In genomic region chr19:16144216-16144581, GRCh38 we compare ENCODE assay signal across 12 cellular contexts. TPM values are rescaled to one million over a fixed set of nuclear protein-coding genes. Genes with fewer than 3 reads are reported as not detected.
DNase-seq lines count a peak whose midpoint lies in the region; ATAC-seq, FAIRE-seq and TF ChIP-seq lines count a peak whose summit lies in the region.
"Had no signal": no experiment of that assay in that cellular context is flagged by ENCODE, and none has a peak within 500 bp of the region (broad histone marks: within the 10 kb centered on the region; RNA-seq: fewer than 3 reads in every experiment).

No MANE protein-coding gene starts in this region.

- peaks cover 39 to 62% (median 52%) of the 10 kb centered on the region in 3 donors for H3K4me1 Mint-ChIP-seq in CD8-positive, alpha-beta memory T cell
- peaks cover 49% of the 10 kb centered on the region for H3K4me1 Mint-ChIP-seq in activated naive CD8-positive, alpha-beta T cell treated with anti-CD3 and anti-CD28 coated beads, Interleukin-2, amount 10 ng/mL, durations not matched to agents 7 days and 5 days
- H3K4me1 Mint-ChIP-seq in natural killer cell treated with Interleukin-12 subunit alpha and Interleukin-12 subunit beta and Interleukin-15 and Interleukin-18, amount 100 ng/mL, for 72 hours (ENCODE audit: low read depth in 2 of 2), result peaks cover 51 to 63% of the 10 kb centered on the region in 2 donors
- H3K4me1 Mint-ChIP-seq: brain had no signal

- H2AFZ ChIP-seq in KMS-11 (ENCODE audit: low read depth), result peak overlapping the region; percentile 57; the same call in 1 of the 2 replicates

- CTCF ChIA-PET in CD8-positive, alpha-beta memory T cell (lab: Charles Lee), result interaction anchor here (0.7 to 1.5 kb wide), 7 partner anchors 12 to 102 kb away, joined by 3 to 10 read pairs (median 3); partner anchors contain the start of gene TPM4

- peak; percentile 13 for ATAC-seq in activated naive CD8-positive, alpha-beta T cell treated with anti-CD3 and anti-CD28 coated beads, Interleukin-2, amount 10 ng/mL, durations not matched to agents 7 days and 5 days (ENCODE audit: low read depth)
- ATAC-seq in natural killer cell treated with Interleukin-12 subunit alpha and Interleukin-12 subunit beta and Interleukin-15 and Interleukin-18, amount 100 ng/mL, for 72 hours, result no peak
- ATAC-seq in HG02884 (IDR thresholded peaks at IDR 0.05; ENCODE audit: unreplicated experiment), result no peak
- no peak for ATAC-seq in HG03354 (IDR thresholded peaks at IDR 0.05; ENCODE audit: poor library complexity, severe bottlenecking, unreplicated experiment)

- no peaks in the 10 kb centered on the region for H3K79me2 ChIP-seq in KMS-11 (ENCODE audit: insufficient read depth, low read depth)

- H3K27ac ChIP-seq in CD8-positive, alpha-beta memory T cell (ENCODE audit: low read depth, low read length), result peak overlapping the region; percentile 78
- no peak overlapping the region for H3K27ac ChIP-seq in KMS-11

- H3K27me3 Mint-ChIP-seq in CD8-positive, alpha-beta memory T cell, result no peaks in the 10 kb centered on the region
- H3K27me3 Mint-ChIP-seq in activated naive CD8-positive, alpha-beta T cell treated with anti-CD3 and anti-CD28 coated beads, Interleukin-2, amount 10 ng/mL, durations not matched to agents 7 days and 5 days, result no peaks in the 10 kb centered on the region
- H3K27me3 Mint-ChIP-seq in natural killer cell treated with Interleukin-12 subunit alpha and Interleukin-12 subunit beta and Interleukin-15 and Interleukin-18, amount 100 ng/mL, for 72 hours, result no peaks in the 10 kb centered on the region

- H3K36me3 Mint-ChIP-seq in CD8-positive, alpha-beta memory T cell, result peaks cover 0 to 14% (median 2%) of the 10 kb centered on the region in 3 donors
- peaks cover 22% of the 10 kb centered on the region for H3K36me3 Mint-ChIP-seq in activated naive CD8-positive, alpha-beta T cell treated with anti-CD3 and anti-CD28 coated beads, Interleukin-2, amount 10 ng/mL, durations not matched to agents 7 days and 5 days
- peaks cover 21% of the 10 kb centered on the region for H3K36me3 Mint-ChIP-seq in natural killer cell treated with Interleukin-12 subunit alpha and Interleukin-12 subunit beta and Interleukin-15 and Interleukin-18, amount 100 ng/mL, for 72 hours
- H3K36me3 Mint-ChIP-seq: brain had no signal

- POLR2A ChIA-PET in CD8-positive, alpha-beta memory T cell (lab: Charles Lee), result interaction anchor here (0.6 to 2.0 kb wide), 5 partner anchors 22 to 227 kb away, joined by 3 to 9 read pairs (median 3); no protein-coding TSS in a partner anchor
- POLR2A ChIA-PET in activated naive CD8-positive, alpha-beta T cell treated with anti-CD3 and anti-CD28 coated beads, Interleukin-2, amount 10 ng/mL, durations not matched to agents 7 days and 5 days (lab: Charles Lee), result interaction anchor here (0.6 to 3.7 kb wide), 31 partner anchors 9 to 1018 kb away, joined by 3 to 65 read pairs (median 7); partner anchors contain the start of genes AP1M1, FAM32A, RAB8A and TPM4

- no peak for DNase-seq in CD8-positive, alpha-beta memory T cell
- DNase-seq in activated naive CD8-positive, alpha-beta T cell treated with anti-CD3 and anti-CD28 coated beads, Interleukin-2, amount 10 ng/mL, durations not matched to agents 7 days and 5 days, result no peak
- no peak for DNase-seq in natural killer cell treated with Interleukin-12 subunit alpha and Interleukin-12 subunit beta and Interleukin-15 and Interleukin-18, amount 100 ng/mL, for 72 hours (ENCODE audit: low spot score)
- DNase-seq in frontal cortex (ENCODE audit: low spot score in 2 of 2) (no peak), KG1 (lab: John Stamatoyannopoulos, UW) (no peak)
- DNase-seq: DMS 273 treated with DMSO at 0.1 percent for 48 hours had no signal

- peaks cover 7% of the 10 kb centered on the region for H3K36me3 ChIP-seq in CD8-positive, alpha-beta memory T cell (ENCODE audit: insufficient read depth, low read length)
- H3K36me3 ChIP-seq in KMS-11 (ENCODE audit: insufficient read depth), result no peaks in the 10 kb centered on the region

- H4K20me1 ChIP-seq in KMS-11 (ENCODE audit: insufficient read depth), result no peaks in the 10 kb centered on the region

- no peak for FAIRE-seq in frontal cortex (lab: Jason Lieb, UNC)

- peak overlapping the region; percentile 90 to 97 (median 93) for H3K4me3 Mint-ChIP-seq in CD8-positive, alpha-beta memory T cell
- peak overlapping the region; percentile 99 for H3K4me3 Mint-ChIP-seq in activated naive CD8-positive, alpha-beta T cell treated with anti-CD3 and anti-CD28 coated beads, Interleukin-2, amount 10 ng/mL, durations not matched to agents 7 days and 5 days
- H3K4me3 Mint-ChIP-seq in natural killer cell treated with Interleukin-12 subunit alpha and Interleukin-12 subunit beta and Interleukin-15 and Interleukin-18, amount 100 ng/mL, for 72 hours, result peak overlapping the region; percentile 100

- peak overlapping the region; percentile 82 to 98 (median 96) for H3K27ac Mint-ChIP-seq in CD8-positive, alpha-beta memory T cell
- peak overlapping the region; percentile 100 for H3K27ac Mint-ChIP-seq in activated naive CD8-positive, alpha-beta T cell treated with anti-CD3 and anti-CD28 coated beads, Interleukin-2, amount 10 ng/mL, durations not matched to agents 7 days and 5 days
- peak overlapping the region; percentile 92 to 98 for H3K27ac Mint-ChIP-seq in natural killer cell treated with Interleukin-12 subunit alpha and Interleukin-12 subunit beta and Interleukin-15 and Interleukin-18, amount 100 ng/mL, for 72 hours
- H3K27ac Mint-ChIP-seq: brain had no signal

- peak overlapping the region; percentile 90 for H3K4me3 ChIP-seq in CD8-positive, alpha-beta memory T cell (ENCODE audit: low read length)
- no peak overlapping the region for H3K4me3 ChIP-seq in KMS-11 (IDR thresholded peaks at IDR 0.05; ENCODE audit: insufficient read depth, low read depth, low read length)

- TF ChIP-seq CTCF in KMS-11 (conservative IDR thresholded peaks at IDR 0.05; ENCODE audit: low read depth, low read length), result no peak

- peak overlapping the region; percentile 62; the same call in 1 of the 2 replicates for H3K4me2 ChIP-seq in KMS-11

- no peaks in the 10 kb centered on the region for H3K9me3 ChIP-seq in CD8-positive, alpha-beta memory T cell (ENCODE audit: low read length)

- H3K9me3 Mint-ChIP-seq in CD8-positive, alpha-beta memory T cell, result no peaks in the 10 kb centered on the region
- H3K9me3 Mint-ChIP-seq in activated naive CD8-positive, alpha-beta T cell treated with anti-CD3 and anti-CD28 coated beads, Interleukin-2, amount 10 ng/mL, durations not matched to agents 7 days and 5 days, result no peaks in the 10 kb centered on the region
- no peaks in the 10 kb centered on the region for H3K9me3 Mint-ChIP-seq in natural killer cell treated with Interleukin-12 subunit alpha and Interleukin-12 subunit beta and Interleukin-15 and Interleukin-18, amount 100 ng/mL, for 72 hours
- H3K9me3 Mint-ChIP-seq: brain had no signal

- no peak overlapping the region; the same call in 1 of the 2 replicates for H3K9ac ChIP-seq in KMS-11

- peaks cover 28% of the 10 kb centered on the region for H3K4me1 ChIP-seq in CD8-positive, alpha-beta memory T cell (ENCODE audit: insufficient read depth, low read length)
- H3K4me1 ChIP-seq in KMS-11 (ENCODE audit: low read depth, poor library complexity, severe bottlenecking), result peaks cover 6% of the 10 kb centered on the region

- H3K27me3 ChIP-seq in CD8-positive, alpha-beta memory T cell (ENCODE audit: insufficient read depth, low read length, poor library complexity, severe bottlenecking), result no peaks in the 10 kb centered on the region
- no peaks in the 10 kb centered on the region for H3K27me3 ChIP-seq in KMS-11 (ENCODE audit: insufficient read depth, low read depth)

RNA-seq across cellular contexts. Expression of gene HSH2D, which starts 0.7 kb away (rescaled TPM):
- 1 to 10 TPM; 8.6 to 9.3 TPM for total RNA-seq in CD8-positive, alpha-beta memory T cell
- 12.8 TPM for polyA plus RNA-seq in CD8-positive, alpha-beta memory T cell
- total RNA-seq in activated naive CD8-positive, alpha-beta T cell treated with anti-CD3 and anti-CD28 coated beads, Interleukin-2, amount 10 ng/mL, durations not matched to agents 7 days and 5 days, result 10 to 100 TPM; 72.5 to 80.6 TPM
- total RNA-seq in natural killer cell treated with Interleukin-12 subunit alpha and Interleukin-12 subunit beta and Interleukin-15 and Interleukin-18, amount 100 ng/mL, for 72 hours, result 100 to 1,000 TPM; 135 to 188 TPM
- under 0.01 TPM for total RNA-seq in frontal cortex
- total RNA-seq: HT1080 had no signal

RNA-seq across cellular contexts. Expression of gene CIB3, which starts 29.1 kb away (rescaled TPM):
- total RNA-seq in CD8-positive, alpha-beta memory T cell, result not detected
- polyA plus RNA-seq in CD8-positive, alpha-beta memory T cell, result not detected
- total RNA-seq in activated naive CD8-positive, alpha-beta T cell treated with anti-CD3 and anti-CD28 coated beads, Interleukin-2, amount 10 ng/mL, durations not matched to agents 7 days and 5 days, result not detected
- total RNA-seq in natural killer cell treated with Interleukin-12 subunit alpha and Interleukin-12 subunit beta and Interleukin-15 and Interleukin-18, amount 100 ng/mL, for 72 hours, result 1 to 10 TPM in 1 of 2 donors, not detected in 1; 1.4 TPM
- not detected for total RNA-seq in frontal cortex
- total RNA-seq: epithelial cell of proximal tubule, HT1080 had no signal

RNA-seq across cellular contexts. Expression of gene RAB8A, which starts 32.5 kb away (rescaled TPM):
- 100 to 1,000 TPM; 268 to 298 TPM for total RNA-seq in CD8-positive, alpha-beta memory T cell
- 86.3 TPM for polyA plus RNA-seq in CD8-positive, alpha-beta memory T cell
- 100 to 1,000 TPM; 133 to 153 TPM for total RNA-seq in activated naive CD8-positive, alpha-beta T cell treated with anti-CD3 and anti-CD28 coated beads, Interleukin-2, amount 10 ng/mL, durations not matched to agents 7 days and 5 days
- 100 to 1,000 TPM; 166 to 260 TPM for total RNA-seq in natural killer cell treated with Interleukin-12 subunit alpha and Interleukin-12 subunit beta and Interleukin-15 and Interleukin-18, amount 100 ng/mL, for 72 hours
- total RNA-seq in frontal cortex, result 45.2 TPM

RNA-seq across cellular contexts. Expression of gene FAM32A, which starts 41.0 kb away (rescaled TPM):
- 10 to 100 TPM; 62.4 to 68.3 TPM for total RNA-seq in CD8-positive, alpha-beta memory T cell
- 127 TPM for polyA plus RNA-seq in CD8-positive, alpha-beta memory T cell
- total RNA-seq in activated naive CD8-positive, alpha-beta T cell treated with anti-CD3 and anti-CD28 coated beads, Interleukin-2, amount 10 ng/mL, durations not matched to agents 7 days and 5 days, result 10 to 100 TPM; 61.4 to 63.4 TPM
- total RNA-seq in natural killer cell treated with Interleukin-12 subunit alpha and Interleukin-12 subunit beta and Interleukin-15 and Interleukin-18, amount 100 ng/mL, for 72 hours, result 10 to 100 TPM; 46.7 to 60.8 TPM
- 122 TPM for total RNA-seq in frontal cortex

RNA-seq across cellular contexts. Expression of gene AP1M1, which starts 53.5 kb away (rescaled TPM):
- 100 to 1,000 TPM; 113 to 120 TPM for total RNA-seq in CD8-positive, alpha-beta memory T cell
- 145 TPM for polyA plus RNA-seq in CD8-positive, alpha-beta memory T cell
- total RNA-seq in activated naive CD8-positive, alpha-beta T cell treated with anti-CD3 and anti-CD28 coated beads, Interleukin-2, amount 10 ng/mL, durations not matched to agents 7 days and 5 days, result 100 to 1,000 TPM; 132 to 135 TPM
- 100 to 1,000 TPM; 115 to 145 TPM for total RNA-seq in natural killer cell treated with Interleukin-12 subunit alpha and Interleukin-12 subunit beta and Interleukin-15 and Interleukin-18, amount 100 ng/mL, for 72 hours
- total RNA-seq in frontal cortex, result 28.1 TPM

Comparison
In these comparisons a context has a peak if more than half of its experiments do, and no peak if none do; other contexts are left out.
1. RNA of gene HSH2D, which starts 0.7 kb away (total RNA-seq): 135 to 188 TPM in natural killer cell treated with Interleukin-12 subunit alpha and Interleukin-12 subunit beta and Interleukin-15 and Interleukin-18, amount 100 ng/mL, for 72 hours and 72.5 to 80.6 TPM in activated naive CD8-positive, alpha-beta T cell treated with anti-CD3 and anti-CD28 coated beads, Interleukin-2, amount 10 ng/mL, durations not matched to agents 7 days and 5 days; 8.6 to 9.3 TPM in CD8-positive, alpha-beta memory T cell and under 0.01 TPM in frontal cortex (single experiment); every median in the first group is over 4 times any median in the second.
2. Peak in every context shown above with its lines, with median percentiles within 50 percentile points of each other: H3K27ac Mint-ChIP-seq and H3K4me3 Mint-ChIP-seq.